1 cellular context compared by ENCODE assay signal in the genomic region with DNA sequence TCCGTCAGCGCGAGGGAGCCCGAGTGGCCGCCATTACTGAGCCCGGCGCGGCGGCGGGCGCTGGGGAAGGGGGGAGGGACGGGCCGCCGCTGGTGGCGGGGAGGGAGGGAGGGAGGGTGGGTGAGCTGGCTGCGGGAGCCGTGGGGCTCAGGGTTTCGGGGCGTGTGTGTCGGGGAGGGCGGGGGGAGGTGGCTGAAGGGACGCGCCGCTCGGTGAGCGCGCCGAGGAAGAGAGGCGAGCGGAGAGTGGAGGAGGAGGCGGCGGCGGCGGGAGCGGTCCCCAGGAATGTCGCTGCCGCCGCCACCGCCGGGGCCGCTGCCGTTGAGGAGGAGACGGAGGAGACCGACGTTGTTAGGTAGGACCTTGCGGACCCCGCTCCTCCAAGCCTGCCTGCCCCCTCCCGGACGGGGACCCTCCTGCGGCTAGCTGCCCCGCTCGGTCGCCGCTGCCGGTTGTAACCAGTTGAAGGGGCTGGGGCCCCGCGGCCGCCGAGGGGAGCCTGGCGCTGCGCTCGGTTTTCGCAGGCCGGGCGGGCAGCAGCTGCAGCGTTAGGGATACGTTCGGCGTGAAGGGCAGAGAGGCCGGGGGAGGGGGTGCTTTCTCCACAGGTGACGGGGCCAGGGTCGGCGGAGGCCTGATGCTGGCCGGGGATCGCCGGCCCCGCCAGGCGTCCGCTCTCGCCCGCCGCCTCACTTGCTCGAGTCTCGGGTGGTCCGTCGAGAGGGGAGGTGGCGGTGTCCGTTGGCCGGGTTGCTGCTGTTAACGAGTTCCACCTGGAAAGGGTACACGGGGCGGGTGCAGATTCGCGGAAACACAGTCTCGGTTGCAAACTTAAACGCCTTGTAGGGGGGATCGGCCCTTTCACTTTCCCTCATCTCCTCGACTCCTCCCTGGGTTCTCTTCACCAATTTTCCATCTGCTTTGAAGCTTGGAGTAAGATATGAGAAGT.
TF ChIP-seq lines count a peak whose summit lies in the region.

A gene with protein sequence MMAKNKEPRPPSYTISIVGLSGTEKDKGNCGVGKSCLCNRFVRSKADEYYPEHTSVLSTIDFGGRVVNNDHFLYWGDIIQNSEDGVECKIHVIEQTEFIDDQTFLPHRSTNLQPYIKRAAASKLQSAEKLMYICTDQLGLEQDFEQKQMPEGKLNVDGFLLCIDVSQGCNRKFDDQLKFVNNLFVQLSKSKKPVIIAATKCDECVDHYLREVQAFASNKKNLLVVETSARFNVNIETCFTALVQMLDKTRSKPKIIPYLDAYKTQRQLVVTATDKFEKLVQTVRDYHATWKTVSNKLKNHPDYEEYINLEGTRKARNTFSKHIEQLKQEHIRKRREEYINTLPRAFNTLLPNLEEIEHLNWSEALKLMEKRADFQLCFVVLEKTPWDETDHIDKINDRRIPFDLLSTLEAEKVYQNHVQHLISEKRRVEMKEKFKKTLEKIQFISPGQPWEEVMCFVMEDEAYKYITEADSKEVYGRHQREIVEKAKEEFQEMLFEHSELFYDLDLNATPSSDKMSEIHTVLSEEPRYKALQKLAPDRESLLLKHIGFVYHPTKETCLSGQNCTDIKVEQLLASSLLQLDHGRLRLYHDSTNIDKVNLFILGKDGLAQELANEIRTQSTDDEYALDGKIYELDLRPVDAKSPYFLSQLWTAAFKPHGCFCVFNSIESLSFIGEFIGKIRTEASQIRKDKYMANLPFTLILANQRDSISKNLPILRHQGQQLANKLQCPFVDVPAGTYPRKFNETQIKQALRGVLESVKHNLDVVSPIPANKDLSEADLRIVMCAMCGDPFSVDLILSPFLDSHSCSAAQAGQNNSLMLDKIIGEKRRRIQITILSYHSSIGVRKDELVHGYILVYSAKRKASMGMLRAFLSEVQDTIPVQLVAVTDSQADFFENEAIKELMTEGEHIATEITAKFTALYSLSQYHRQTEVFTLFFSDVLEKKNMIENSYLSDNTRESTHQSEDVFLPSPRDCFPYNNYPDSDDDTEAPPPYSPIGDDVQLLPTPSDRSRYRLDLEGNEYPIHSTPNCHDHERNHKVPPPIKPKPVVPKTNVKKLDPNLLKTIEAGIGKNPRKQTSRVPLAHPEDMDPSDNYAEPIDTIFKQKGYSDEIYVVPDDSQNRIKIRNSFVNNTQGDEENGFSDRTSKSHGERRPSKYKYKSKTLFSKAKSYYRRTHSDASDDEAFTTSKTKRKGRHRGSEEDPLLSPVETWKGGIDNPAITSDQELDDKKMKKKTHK (N-terminal part only) (plus strand): TSS at position 224 of the 949 bp plus-strand sequence. CDS start 13,366 bp downstream, outside the sequence.

TF ChIP-seq in GM12878, 131 proteins besides CTCF, POLR2A, EP300 and RAD21 (continued from another document):
- TF ChIP-seq SUPT20H (IDR thresholded peaks at IDR 0.05; ENCODE audit: borderline replicate concordance, control insufficient read depth, low read depth, low read length), result no peak
- peak; percentile 64; the same call in 1 of the 2 replicates for TF ChIP-seq LARP7 (IDR thresholded peaks at IDR 0.05)
- TF ChIP-seq GATAD2B (conservative IDR thresholded peaks at IDR 0.05; ENCODE audit: low read depth), result peak; percentile 34; the same call in 1 of the 2 replicates
- peak; percentile 28; the same call in 1 of the 2 replicates for TF ChIP-seq BACH1 (IDR thresholded peaks at IDR 0.05; ENCODE audit: borderline replicate concordance)
- TF ChIP-seq, protein P1, sequence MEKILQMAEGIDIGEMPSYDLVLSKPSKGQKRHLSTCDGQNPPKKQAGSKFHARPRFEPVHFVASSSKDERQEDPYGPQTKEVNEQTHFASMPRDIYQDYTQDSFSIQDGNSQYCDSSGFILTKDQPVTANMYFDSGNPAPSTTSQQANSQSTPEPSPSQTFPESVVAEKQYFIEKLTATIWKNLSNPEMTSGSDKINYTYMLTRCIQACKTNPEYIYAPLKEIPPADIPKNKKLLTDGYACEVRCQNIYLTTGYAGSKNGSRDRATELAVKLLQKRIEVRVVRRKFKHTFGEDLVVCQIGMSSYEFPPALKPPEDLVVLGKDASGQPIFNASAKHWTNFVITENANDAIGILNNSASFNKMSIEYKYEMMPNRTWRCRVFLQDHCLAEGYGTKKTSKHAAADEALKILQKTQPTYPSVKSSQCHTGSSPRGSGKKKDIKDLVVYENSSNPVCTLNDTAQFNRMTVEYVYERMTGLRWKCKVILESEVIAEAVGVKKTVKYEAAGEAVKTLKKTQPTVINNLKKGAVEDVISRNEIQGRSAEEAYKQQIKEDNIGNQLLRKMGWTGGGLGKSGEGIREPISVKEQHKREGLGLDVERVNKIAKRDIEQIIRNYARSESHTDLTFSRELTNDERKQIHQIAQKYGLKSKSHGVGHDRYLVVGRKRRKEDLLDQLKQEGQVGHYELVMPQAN (conservative IDR thresholded peaks at IDR 0.05), result 0 out of 2 replicates have a peak, but pooled peaks have one; percentile 16
- no peak for TF ChIP-seq RAD51 (IDR thresholded peaks at IDR 0.05)
- TF ChIP-seq IKZF2 (IDR thresholded peaks at IDR 0.05), result 0 out of 4 replicates have a peak, but pooled peaks of 1 of the 2 experiments have one; percentile 9
- TF ChIP-seq SMAD1 (IDR thresholded peaks at IDR 0.05; ENCODE audit: low read depth, partially characterized antibody), result no peak
- TF ChIP-seq DPF2 (IDR thresholded peaks at IDR 0.05), result peak; percentile 20; the same call in 1 of the 2 replicates
- no peak for TF ChIP-seq MTA2 (IDR thresholded peaks at IDR 0.05; ENCODE audit: low read depth)
TF ChIP-seq in GM12878: peak in this region for 7.
